21 cellular contexts compared by ENCODE assay signal in genomic region chr15:57684491-57685184, GRCh38. TPM values are rescaled to one million over a fixed set of nuclear protein-coding genes. Genes with fewer than 3 reads are reported as not detected.
DNase-seq lines count a peak whose midpoint lies in the region; ATAC-seq and TF ChIP-seq lines count a peak whose summit lies in the region.
"Had no signal": no experiment of that assay in that cellular context is flagged by ENCODE, and none has a peak within 500 bp of the region (broad histone marks: within the 10 kb centered on the region; RNA-seq: fewer than 3 reads in every experiment).

No MANE protein-coding gene starts in this region.

- no peak overlapping the region for H3K4me3 Mint-ChIP-seq in progenitor cell of endocrine pancreas (ENCODE audit: low read depth)
- H3K4me3 Mint-ChIP-seq: activated naive CD4-positive, alpha-beta T cell treated with anti-CD3 and anti-CD28 coated beads, Interleukin-2, amount 50 U/mL, for 24 hours; CD8-positive, alpha-beta memory T cell; central memory CD8-positive, alpha-beta T cell; natural killer cell treated with Interleukin-12 subunit alpha and Interleukin-12 subunit beta and Interleukin-15 and Interleukin-18, amount 100 ng/mL, for 72 hours; T-helper 1 cell treated with Interleukin-12 subunit alpha and Interleukin-12 subunit beta and Interleukin-4 antibody, amounts not matched to agents 30 μg/mL and 1 μg/mL, for 36 hours had no signal

- no peaks in the 10 kb centered on the region for H3K27me3 Mint-ChIP-seq in progenitor cell of endocrine pancreas
- H3K27me3 Mint-ChIP-seq: activated naive CD4-positive, alpha-beta T cell treated with anti-CD3 and anti-CD28 coated beads, Interleukin-2, amount 50 U/mL, for 24 hours had no signal

- ATAC-seq in left lobe of liver (no peak), GM21515 (IDR thresholded peaks at IDR 0.05; ENCODE audit: unreplicated experiment) (no peak), HG02981 (IDR thresholded peaks at IDR 0.05; ENCODE audit: unreplicated experiment) (no peak)
- ATAC-seq: left colon; natural killer cell treated with Interleukin-12 subunit alpha and Interleukin-12 subunit beta and Interleukin-15 and Interleukin-18, amount 100 ng/mL, for 72 hours had no signal

- no peaks in the 10 kb centered on the region for H3K9me3 Mint-ChIP-seq in progenitor cell of endocrine pancreas (ENCODE audit: low read depth)
- H3K9me3 Mint-ChIP-seq: activated naive CD4-positive, alpha-beta T cell treated with anti-CD3 and anti-CD28 coated beads, Interleukin-2, amount 50 U/mL, for 24 hours; CD8-positive, alpha-beta memory T cell; central memory CD8-positive, alpha-beta T cell; natural killer cell treated with Interleukin-12 subunit alpha and Interleukin-12 subunit beta and Interleukin-15 and Interleukin-18, amount 100 ng/mL, for 72 hours; T-helper 1 cell treated with Interleukin-12 subunit alpha and Interleukin-12 subunit beta and Interleukin-4 antibody, amounts not matched to agents 30 μg/mL and 1 μg/mL, for 36 hours had no signal

- DNase-seq in NCI-H1105 treated with DMSO at 0.1 percent for 48 hours (lab: John Stamatoyannopoulos, UW) (peak; percentile 26), NCI-H1105 (lab: John Stamatoyannopoulos, UW) (no peak), COLO668 (lab: John Stamatoyannopoulos, UW; ENCODE audit: unreplicated experiment) (peak; percentile 77), NCI-H510A treated with DMSO at 0.1 percent for 48 hours (lab: John Stamatoyannopoulos, UW) (peak; percentile 26), progenitor cell of endocrine pancreas (ENCODE audit: low spot score, unreplicated experiment) (no peak), left lobe of liver (ENCODE audit: low spot score) (no peak)
- DNase-seq: activated CD4-positive, alpha-beta T cell treated with anti-CD3 and anti-CD28 coated beads for 48 hours; anterior cingulate cortex; CD8-positive, alpha-beta memory T cell; head of caudate nucleus; left colon; NCI-H1436; NCI-H2171 treated with DMSO at 0.1 percent for 48 hours; PC-9; stimulated activated CD4-positive, alpha-beta T cell treated with anti-CD3 and anti-CD28 coated beads, Interleukin-1b, Interleukin-23, amount 100 ng/mL, for 48 hours had no signal

- H3K4me1 Mint-ChIP-seq in progenitor cell of endocrine pancreas (ENCODE audit: low read depth), result no peaks in the 10 kb centered on the region
- H3K4me1 Mint-ChIP-seq: central memory CD8-positive, alpha-beta T cell had no signal

- H3K27ac Mint-ChIP-seq in progenitor cell of endocrine pancreas, result peak overlapping the region; percentile 71
- H3K27ac Mint-ChIP-seq: activated naive CD4-positive, alpha-beta T cell treated with anti-CD3 and anti-CD28 coated beads, Interleukin-2, amount 50 U/mL, for 24 hours; CD8-positive, alpha-beta memory T cell; natural killer cell treated with Interleukin-12 subunit alpha and Interleukin-12 subunit beta and Interleukin-15 and Interleukin-18, amount 100 ng/mL, for 72 hours; T-helper 1 cell treated with Interleukin-12 subunit alpha and Interleukin-12 subunit beta and Interleukin-4 antibody, amounts not matched to agents 30 μg/mL and 1 μg/mL, for 36 hours had no signal

- H3K36me3 Mint-ChIP-seq in progenitor cell of endocrine pancreas (ENCODE audit: insufficient read depth), result peaks cover 1% of the 10 kb centered on the region
- H3K36me3 Mint-ChIP-seq: activated naive CD4-positive, alpha-beta T cell treated with anti-CD3 and anti-CD28 coated beads, Interleukin-2, amount 50 U/mL, for 24 hours; CD8-positive, alpha-beta memory T cell; natural killer cell treated with Interleukin-12 subunit alpha and Interleukin-12 subunit beta and Interleukin-15 and Interleukin-18, amount 100 ng/mL, for 72 hours had no signal

- TF ChIP-seq CTCF in progenitor cell of endocrine pancreas (IDR thresholded peaks at IDR 0.05; ENCODE audit: unreplicated experiment), result no peak

RNA-seq across cellular contexts. Expression of gene POLR2M, which starts 21.9 kb away (rescaled TPM):
- total RNA-seq in progenitor cell of endocrine pancreas (57.0 and 64.3 TPM in 2 replicates), left lobe of liver (21.3 TPM)

Comparison
In these comparisons a context has a peak if more than half of its experiments do, and no peak if none do; other contexts are left out.
1. DNase-seq: peak in NCI-H1105 treated with DMSO at 0.1 percent for 48 hours (single experiment), COLO668 (single experiment) and NCI-H510A treated with DMSO at 0.1 percent for 48 hours (single experiment); none in NCI-H1105 (single experiment), progenitor cell of endocrine pancreas (single experiment) and left lobe of liver (single experiment).